1 cellular context compared by ENCODE assay signal in genomic region chr11:117098269-117099231, GRCh38.
A peak's percentile ranks its signal among the peaks of the same experiment; 100 is the strongest.
TF ChIP-seq lines count a peak whose summit lies in the region.

TSS of gene SIK3 (minus strand) at chr11:117098428. CDS start at chr11:117098415, 13 bp downstream.

TF ChIP-seq in HepG2, 621 proteins besides CTCF, POLR2A, EP300 and RAD21 (continued from another document):
- 0 out of 2 replicates have a peak, but pooled peaks have one; percentile 29 for TF ChIP-seq ATF3 (CRISPR knock-in tag; IDR thresholded peaks at IDR 0.05)
- TF ChIP-seq, protein P1, sequence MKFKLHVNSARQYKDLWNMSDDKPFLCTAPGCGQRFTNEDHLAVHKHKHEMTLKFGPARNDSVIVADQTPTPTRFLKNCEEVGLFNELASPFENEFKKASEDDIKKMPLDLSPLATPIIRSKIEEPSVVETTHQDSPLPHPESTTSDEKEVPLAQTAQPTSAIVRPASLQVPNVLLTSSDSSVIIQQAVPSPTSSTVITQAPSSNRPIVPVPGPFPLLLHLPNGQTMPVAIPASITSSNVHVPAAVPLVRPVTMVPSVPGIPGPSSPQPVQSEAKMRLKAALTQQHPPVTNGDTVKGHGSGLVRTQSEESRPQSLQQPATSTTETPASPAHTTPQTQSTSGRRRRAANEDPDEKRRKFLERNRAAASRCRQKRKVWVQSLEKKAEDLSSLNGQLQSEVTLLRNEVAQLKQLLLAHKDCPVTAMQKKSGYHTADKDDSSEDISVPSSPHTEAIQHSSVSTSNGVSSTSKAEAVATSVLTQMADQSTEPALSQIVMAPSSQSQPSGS (CRISPR knock-in tag; IDR thresholded peaks at IDR 0.05): no peak
- no peak for TF ChIP-seq NPAS2 (CRISPR knock-in tag; IDR thresholded peaks at IDR 0.05; ENCODE audit: borderline replicate concordance)
- TF ChIP-seq POGZ (CRISPR knock-in tag; IDR thresholded peaks at IDR 0.05): peak; percentile 43; the same call in 1 of the 2 replicates
- TF ChIP-seq, protein P2, sequence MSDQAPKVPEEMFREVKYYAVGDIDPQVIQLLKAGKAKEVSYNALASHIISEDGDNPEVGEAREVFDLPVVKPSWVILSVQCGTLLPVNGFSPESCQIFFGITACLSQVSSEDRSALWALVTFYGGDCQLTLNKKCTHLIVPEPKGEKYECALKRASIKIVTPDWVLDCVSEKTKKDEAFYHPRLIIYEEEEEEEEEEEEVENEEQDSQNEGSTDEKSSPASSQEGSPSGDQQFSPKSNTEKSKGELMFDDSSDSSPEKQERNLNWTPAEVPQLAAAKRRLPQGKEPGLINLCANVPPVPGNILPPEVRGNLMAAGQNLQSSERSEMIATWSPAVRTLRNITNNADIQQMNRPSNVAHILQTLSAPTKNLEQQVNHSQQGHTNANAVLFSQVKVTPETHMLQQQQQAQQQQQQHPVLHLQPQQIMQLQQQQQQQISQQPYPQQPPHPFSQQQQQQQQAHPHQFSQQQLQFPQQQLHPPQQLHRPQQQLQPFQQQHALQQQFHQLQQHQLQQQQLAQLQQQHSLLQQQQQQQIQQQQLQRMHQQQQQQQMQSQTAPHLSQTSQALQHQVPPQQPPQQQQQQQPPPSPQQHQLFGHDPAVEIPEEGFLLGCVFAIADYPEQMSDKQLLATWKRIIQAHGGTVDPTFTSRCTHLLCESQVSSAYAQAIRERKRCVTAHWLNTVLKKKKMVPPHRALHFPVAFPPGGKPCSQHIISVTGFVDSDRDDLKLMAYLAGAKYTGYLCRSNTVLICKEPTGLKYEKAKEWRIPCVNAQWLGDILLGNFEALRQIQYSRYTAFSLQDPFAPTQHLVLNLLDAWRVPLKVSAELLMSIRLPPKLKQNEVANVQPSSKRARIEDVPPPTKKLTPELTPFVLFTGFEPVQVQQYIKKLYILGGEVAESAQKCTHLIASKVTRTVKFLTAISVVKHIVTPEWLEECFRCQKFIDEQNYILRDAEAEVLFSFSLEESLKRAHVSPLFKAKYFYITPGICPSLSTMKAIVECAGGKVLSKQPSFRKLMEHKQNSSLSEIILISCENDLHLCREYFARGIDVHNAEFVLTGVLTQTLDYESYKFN (CRISPR knock-in tag; conservative IDR thresholded peaks at IDR 0.05): peak; percentile 23; the same call in 1 of the 2 replicates
- no peak for TF ChIP-seq ZNF670 (CRISPR knock-in tag; IDR thresholded peaks at IDR 0.05; ENCODE audit: borderline replicate concordance)
- TF ChIP-seq ETV5 (CRISPR knock-in tag; IDR thresholded peaks at IDR 0.05; ENCODE audit: borderline replicate concordance): 0 out of 2 replicates have a peak, but pooled peaks have one; percentile 8
- no peak for TF ChIP-seq SCMH1 (CRISPR knock-in tag; IDR thresholded peaks at IDR 0.05; ENCODE audit: borderline replicate concordance)
- peak; percentile 99 for TF ChIP-seq RBM22 (optimal IDR thresholded peaks at IDR 0.05; ENCODE audit: low read length)
- TF ChIP-seq SALL1 (CRISPR knock-in tag; IDR thresholded peaks at IDR 0.05): peak; percentile 52; the same call in 1 of the 2 replicates
- TF ChIP-seq RXRA (CRISPR knock-in tag; IDR thresholded peaks at IDR 0.05): peak; percentile 57
- peak; percentile 90 for TF ChIP-seq U2AF2 (IDR thresholded peaks at IDR 0.05; ENCODE audit: low read depth, low read length)
- TF ChIP-seq CREB1 (IDR thresholded peaks at IDR 0.05): peak; percentile 87
- peak; percentile 42 for TF ChIP-seq CREB1 (CRISPR knock-in tag; IDR thresholded peaks at IDR 0.05)
- TF ChIP-seq ZMYM4 (CRISPR knock-in tag; IDR thresholded peaks at IDR 0.05): peak; percentile 38; the same call in 1 of the 2 replicates
- TF ChIP-seq, protein P3, sequence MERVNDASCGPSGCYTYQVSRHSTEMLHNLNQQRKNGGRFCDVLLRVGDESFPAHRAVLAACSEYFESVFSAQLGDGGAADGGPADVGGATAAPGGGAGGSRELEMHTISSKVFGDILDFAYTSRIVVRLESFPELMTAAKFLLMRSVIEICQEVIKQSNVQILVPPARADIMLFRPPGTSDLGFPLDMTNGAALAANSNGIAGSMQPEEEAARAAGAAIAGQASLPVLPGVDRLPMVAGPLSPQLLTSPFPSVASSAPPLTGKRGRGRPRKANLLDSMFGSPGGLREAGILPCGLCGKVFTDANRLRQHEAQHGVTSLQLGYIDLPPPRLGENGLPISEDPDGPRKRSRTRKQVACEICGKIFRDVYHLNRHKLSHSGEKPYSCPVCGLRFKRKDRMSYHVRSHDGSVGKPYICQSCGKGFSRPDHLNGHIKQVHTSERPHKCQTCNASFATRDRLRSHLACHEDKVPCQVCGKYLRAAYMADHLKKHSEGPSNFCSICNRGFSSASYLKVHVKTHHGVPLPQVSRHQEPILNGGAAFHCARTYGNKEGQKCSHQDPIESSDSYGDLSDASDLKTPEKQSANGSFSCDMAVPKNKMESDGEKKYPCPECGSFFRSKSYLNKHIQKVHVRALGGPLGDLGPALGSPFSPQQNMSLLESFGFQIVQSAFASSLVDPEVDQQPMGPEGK (CRISPR knock-in tag; IDR thresholded peaks at IDR 0.05): peak; percentile 81
- no peak for TF ChIP-seq ZNF577 (CRISPR knock-in tag; IDR thresholded peaks at IDR 0.05; ENCODE audit: borderline replicate concordance, low read depth)
- TF ChIP-seq TFE3 (CRISPR knock-in tag; IDR thresholded peaks at IDR 0.05): peak; percentile 81
- peak; percentile 48; the same call in 1 of the 2 replicates for TF ChIP-seq THAP9 (CRISPR knock-in tag; IDR thresholded peaks at IDR 0.05; ENCODE audit: borderline replicate concordance)
- TF ChIP-seq NR2F6 (IDR thresholded peaks at IDR 0.05): peak; percentile 85
- TF ChIP-seq NR2F6 (CRISPR knock-in tag; IDR thresholded peaks at IDR 0.05): peak; percentile 72; the same call in 1 of the 2 replicates
- TF ChIP-seq FOSL1 (CRISPR knock-in tag; IDR thresholded peaks at IDR 0.05; ENCODE audit: borderline replicate concordance): no peak
- TF ChIP-seq BORCS8-MEF2B (CRISPR knock-in tag; IDR thresholded peaks at IDR 0.05): no peak
- peak; percentile 87 for TF ChIP-seq ESRRA (CRISPR knock-in tag; IDR thresholded peaks at IDR 0.05; ENCODE audit: low read depth)
- TF ChIP-seq NR2F1 (CRISPR knock-in tag; IDR thresholded peaks at IDR 0.05): peak; percentile 25 to 77; a peak in 2 of 4 replicates
- TF ChIP-seq JARID2 (CRISPR knock-in tag; IDR thresholded peaks at IDR 0.05; ENCODE audit: insufficient replicate concordance): no peak
- TF ChIP-seq NKX3-1 (CRISPR knock-in tag; IDR thresholded peaks at IDR 0.05): no peak
- peak; percentile 40; the same call in 1 of the 2 replicates for TF ChIP-seq SP2 (CRISPR knock-in tag; IDR thresholded peaks at IDR 0.05)
- TF ChIP-seq ZNF749 (CRISPR knock-in tag; IDR thresholded peaks at IDR 0.05; ENCODE audit: borderline replicate concordance): no peak
